In the genomic region with DNA sequence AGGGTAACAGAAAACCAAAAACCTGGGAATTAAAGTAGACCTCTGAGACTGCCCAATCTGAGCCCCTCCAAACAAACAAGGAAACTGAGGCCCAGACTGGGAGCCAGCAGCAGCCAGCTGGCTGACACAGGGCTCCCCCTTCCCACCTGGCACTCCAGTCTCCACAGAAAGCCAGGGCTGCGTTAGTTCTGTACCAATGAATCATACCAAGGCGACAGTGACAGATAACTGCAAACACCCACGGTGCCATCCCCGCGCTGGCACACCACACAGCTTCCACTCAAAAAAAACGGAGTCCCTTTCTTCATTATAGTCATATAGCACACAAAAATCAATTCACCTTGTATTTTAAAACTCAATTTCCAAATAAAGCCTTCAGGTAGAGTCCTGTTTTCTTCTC, we compare ENCODE assay signal across 8 cellular contexts. TPM values are rescaled to one million over a fixed set of nuclear protein-coding genes. Genes with fewer than 3 reads are reported as not detected.
DNase-seq lines count a peak whose midpoint lies in the region; ATAC-seq and TF ChIP-seq lines count a peak whose summit lies in the region.

No MANE protein-coding gene starts in this region.

- peak overlapping the region; percentile 50 for H3K4me3 Mint-ChIP-seq in osteocyte (ENCODE audit: unreplicated experiment)

- H3K27ac ChIP-seq in SJSA1: peak overlapping the region; percentile 84
- no peak overlapping the region for H3K27ac ChIP-seq in effector memory CD4-positive, alpha-beta T cell (ENCODE audit: insufficient read depth, low read length, poor library complexity, severe bottlenecking)

- H3K27ac Mint-ChIP-seq in osteocyte (ENCODE audit: unreplicated experiment): peak overlapping the region; percentile 96

- H3K9me3 Mint-ChIP-seq in osteocyte (ENCODE audit: unreplicated experiment): no peaks in the 10 kb centered on the region

- H3K9me3 ChIP-seq in SJSA1 (replicated peaks): no peaks in the 10 kb centered on the region
- H3K9me3 ChIP-seq in effector memory CD4-positive, alpha-beta T cell (ENCODE audit: control insufficient read depth, low read length): no peaks in the 10 kb centered on the region

- H3K4me3 ChIP-seq in SJSA1: peak overlapping the region; percentile 80
- peak overlapping the region; percentile 75 for H3K4me3 ChIP-seq in effector memory CD4-positive, alpha-beta T cell (ENCODE audit: insufficient read depth, low read depth, low read length, poor library complexity, severe bottlenecking)

- peaks cover 51% of the 10 kb centered on the region for H3K4me1 ChIP-seq in SJSA1 (replicated peaks)
- peaks cover 19% of the 10 kb centered on the region for H3K4me1 ChIP-seq in effector memory CD4-positive, alpha-beta T cell (ENCODE audit: control insufficient read depth, insufficient read depth, low read length, poor library complexity, severe bottlenecking)

- ATAC-seq in HG02623 (IDR thresholded peaks at IDR 0.05; ENCODE audit: unreplicated experiment) (no peak), HG03432 (IDR thresholded peaks at IDR 0.05; ENCODE audit: unreplicated experiment) (no peak), GM21576 (IDR thresholded peaks at IDR 0.05; ENCODE audit: unreplicated experiment) (no peak)

- peaks cover 50% of the 10 kb centered on the region for H3K4me1 Mint-ChIP-seq in osteocyte (ENCODE audit: unreplicated experiment)

- H3K27me3 Mint-ChIP-seq in osteocyte (ENCODE audit: unreplicated experiment): no peaks in the 10 kb centered on the region

- no peaks in the 10 kb centered on the region for H3K36me3 Mint-ChIP-seq in osteocyte (ENCODE audit: unreplicated experiment)

- peak; percentile 62 for DNase-seq in CD1c-positive myeloid dendritic cell (ENCODE audit: extremely low spot score)
- DNase-seq in SJSA1 (ENCODE audit: low read depth in 1 of 2, low spot score in 2 of 2): peak in 1 of 2 experiments; percentile 4
- DNase-seq in effector memory CD4-positive, alpha-beta T cell: no peak
- DNase-seq in osteocyte (ENCODE audit: extremely low spot score, unreplicated experiment): no peak
- DNase-seq in OCI-M1 (lab: John Stamatoyannopoulos, UW): no peak

- H3K27me3 ChIP-seq in SJSA1 (replicated peaks): no peaks in the 10 kb centered on the region
- H3K27me3 ChIP-seq in effector memory CD4-positive, alpha-beta T cell (replicated peaks; ENCODE audit: control insufficient read depth, insufficient read depth, low read length, poor library complexity, severe bottlenecking): no peaks in the 10 kb centered on the region

- peaks cover 14% of the 10 kb centered on the region for H3K36me3 ChIP-seq in SJSA1
- no peaks in the 10 kb centered on the region for H3K36me3 ChIP-seq in effector memory CD4-positive, alpha-beta T cell (ENCODE audit: control insufficient read depth, insufficient read depth, low read length)

- no peak for TF ChIP-seq CTCF in osteocyte (IDR thresholded peaks at IDR 0.05)

RNA-seq across cellular contexts. Expression of gene PER2, which starts 1.4 kb away (rescaled TPM):
- 4.6 and 5.8 TPM in 2 replicates for total RNA-seq in SJSA1 (2014; rRNA removed; shearing (Covaris generic))
- total RNA-seq in osteocyte: 3.7 and 5.7 TPM in 2 replicates

RNA-seq across cellular contexts. Expression of gene TRAF3IP1, which starts 33.3 kb away (rescaled TPM):
- total RNA-seq in SJSA1 (2014; rRNA removed; shearing (Covaris generic)): 6.9 and 12.7 TPM in 2 replicates
- total RNA-seq in osteocyte: 17.3 and 19.4 TPM in 2 replicates

RNA-seq across cellular contexts. Expression of gene HES6, which starts 47.1 kb away (rescaled TPM):
- 13.8 and 31.7 TPM in 2 replicates for total RNA-seq in SJSA1 (2014; rRNA removed; shearing (Covaris generic))
- total RNA-seq in osteocyte: 6.2 and 6.5 TPM in 2 replicates
